In genomic region chr9:109910616-109911568, GRCh38 we compare ENCODE assay signal across 13 cellular contexts.
DNase-seq lines count a peak whose midpoint lies in the region; ATAC-seq, FAIRE-seq and TF ChIP-seq lines count a peak whose summit lies in the region.
"Had no signal": no experiment of that assay in that cellular context is flagged by ENCODE, and none has a peak within 500 bp of the region (broad histone marks: within the 10 kb centered on the region; RNA-seq: fewer than 3 reads in every experiment).

No MANE protein-coding gene starts in this region.

- no peak for FAIRE-seq in HepG2 (lab: Jason Lieb, UNC)
- no peak for FAIRE-seq in bronchial epithelial cell (lab: Jason Lieb, UNC)
- FAIRE-seq in urothelium cell line (lab: Jason Lieb, UNC) = no peak
- FAIRE-seq: GM18507 had no signal

- TF ChIP-seq CTCF in liver (IDR thresholded peaks at IDR 0.05; ENCODE audit: low read depth, low read length, missing input control) (no peak), HepG2 (CRISPR knock-in tag; IDR thresholded peaks at IDR 0.05) (no peak), bronchial epithelial cell (IDR thresholded peaks at IDR 0.05; ENCODE audit: insufficient read depth, low read length, severe bottlenecking) (no peak)

- H3K79me2 ChIP-seq in HepG2 (ENCODE audit: insufficient read depth, low read length) = no peaks in the 10 kb centered on the region

- no peaks in the 10 kb centered on the region for H3K27me3 ChIP-seq in liver (ENCODE audit: control insufficient read depth in 4 of 4, insufficient read depth in 4 of 4, low read length in 3 of 4)
- H3K27me3 ChIP-seq in HepG2 (ENCODE audit: control insufficient read depth in 1 of 2, insufficient read depth in 2 of 2, low read length in 2 of 2) = peaks cover 0 to 2% of the 10 kb centered on the region in 2 experiments; a peak in 1 of 5 replicates
- no peaks in the 10 kb centered on the region for H3K27me3 ChIP-seq in bronchial epithelial cell (ENCODE audit: control insufficient read depth, insufficient read depth, low read length)

- H3K9ac ChIP-seq in liver (ENCODE audit: low read depth in 1 of 2, low read length in 2 of 2) (no peak overlapping the region), HepG2 (ENCODE audit: insufficient read depth, low read depth, low read length) (no peak overlapping the region)
- H3K9ac ChIP-seq: KMS-11 had no signal

- DNase-seq in HepG2 (ENCODE audit: low spot score) (no peak), bronchial epithelial cell (ENCODE audit: low read depth) (peak; percentile 74), left kidney (ENCODE audit: low read depth, low spot score) (peak; percentile 31), urothelium cell line (ENCODE audit: low spot score) (peak; percentile 29), HuH-7.5 (ENCODE audit: low spot score) (no peak), NCI-H2227 treated with DMSO at 0.1 percent for 48 hours (lab: John Stamatoyannopoulos, UW) (no peak)
- no peak for DNase-seq in activated CD4-positive, alpha-beta T cell treated with anti-CD3 and anti-CD28 coated beads for 36 hours
- DNase-seq: activated CD4-positive, alpha-beta T cell treated with anti-CD3 and anti-CD28 coated beads, Interleukin-2, amount 10 ng/mL, durations not matched to agents 7 days and 5 days had no signal

- peak in 1 of 2 donors; percentile 12 for TF ChIP-seq RAD21 in liver (IDR thresholded peaks at IDR 0.05)
- TF ChIP-seq RAD21 in HepG2 (CRISPR knock-in tag; IDR thresholded peaks at IDR 0.05) = no peak

- peaks cover 0 to 2% (median 1%) of the 10 kb centered on the region in 4 donors for H3K36me3 ChIP-seq in liver (ENCODE audit: control insufficient read depth in 4 of 4, insufficient read depth in 3 of 4, low read depth in 1 of 4, low read length in 3 of 4)
- H3K36me3 ChIP-seq in HepG2 (replicated peaks in 1 of 2; ENCODE audit: control insufficient read depth in 1 of 2, insufficient read depth in 2 of 2, low read length in 2 of 2) = no peaks in the 10 kb centered on the region
- no peaks in the 10 kb centered on the region for H3K36me3 ChIP-seq in bronchial epithelial cell (ENCODE audit: control insufficient read depth, insufficient read depth, low read length)

- H3K27ac ChIP-seq in liver (ENCODE audit: low read depth in 1 of 2, low read length in 2 of 2) = peak overlapping the region; percentile 73
- no peak overlapping the region for H3K27ac ChIP-seq in HepG2 (ENCODE audit: extremely low read length, insufficient read depth, low read length)
- H3K27ac ChIP-seq: KMS-11 had no signal

- CTCF ChIA-PET in HepG2 (lab: Yijun Ruan, JAX; ENCODE audit: low intra/inter-chr PET ratio, low total read pairs) = no interaction called here
- CTCF ChIA-PET in activated CD4-positive, alpha-beta T cell treated with anti-CD3 and anti-CD28 coated beads for 36 hours (lab: Charles Lee) = interaction anchor here (0.6 to 1.1 kb wide), 2 partner anchors 42 to 118 kb away, joined by 3 read pairs; no protein-coding TSS in a partner anchor

- TF ChIP-seq EP300 in HepG2 (IDR thresholded peaks at IDR 0.05; ENCODE audit: low read depth in 2 of 2, low read length in 2 of 2) = no peak
- no peak for TF ChIP-seq EP300 in HepG2 (CRISPR knock-in tag; IDR thresholded peaks at IDR 0.05; ENCODE audit: borderline replicate concordance)

- BruUV-seq in HepG2 (replicated peaks; lab: Mats Ljungman, UMichigan) = no TSS peak

- intact Hi-C loops in HepG2 (cut with micrococcal nuclease; ENCODE audit: unreplicated experiment) = no loop called here
- intact Hi-C loops in activated CD4-positive, alpha-beta T cell treated with anti-CD3 and anti-CD28 coated beads for 36 hours (cut with DNase I, micrococcal nuclease) = no loop called here

- 76% methylated on average over 8 of the region's 8 CpGs for WGBS in liver
- 44% methylated on average over 8 of the region's 8 CpGs for WGBS in HepG2 (ENCODE audit: low lambda C conversion rate)

- H3K9me3 ChIP-seq in liver (ENCODE audit: control insufficient read depth in 4 of 4, low read length in 3 of 4) (no peaks in the 10 kb centered on the region), HepG2 (ENCODE audit: low read length) (no peaks in the 10 kb centered on the region)

- H3K27me3 Mint-ChIP-seq in activated CD4-positive, alpha-beta T cell treated with anti-CD3 and anti-CD28 coated beads for 36 hours = no peaks in the 10 kb centered on the region
- H3K27me3 Mint-ChIP-seq: activated CD4-positive, alpha-beta T cell treated with anti-CD3 and anti-CD28 coated beads, Interleukin-2, amount 10 ng/mL, durations not matched to agents 7 days and 5 days; B cell; central memory CD8-positive, alpha-beta T cell had no signal

- TF ChIP-seq POLR2A in HepG2 (IDR thresholded peaks at IDR 0.05; ENCODE audit: insufficient read depth in 1 of 2, low read depth in 2 of 2, low read length in 2 of 2) = no peak

- POLR2A ChIA-PET in HepG2 (lab: Yijun Ruan, JAX) = no interaction called here
- POLR2A ChIA-PET in activated CD4-positive, alpha-beta T cell treated with anti-CD3 and anti-CD28 coated beads for 36 hours (lab: Charles Lee) = interaction anchor here (0.6 kb wide), 1 partner anchor 336 kb away, joined by 4 read pairs; no protein-coding TSS in a partner anchor

- ATAC-seq in HepG2 = no peak
- ATAC-seq in activated CD4-positive, alpha-beta T cell treated with anti-CD3 and anti-CD28 coated beads for 36 hours = no peak

- H3K4me1 Mint-ChIP-seq in activated CD4-positive, alpha-beta T cell treated with anti-CD3 and anti-CD28 coated beads for 36 hours = peaks cover 10% of the 10 kb centered on the region
- H3K4me1 Mint-ChIP-seq: central memory CD8-positive, alpha-beta T cell had no signal

- no peak overlapping the region for H3K4me3 Mint-ChIP-seq in activated CD4-positive, alpha-beta T cell treated with anti-CD3 and anti-CD28 coated beads for 36 hours
- H3K4me3 Mint-ChIP-seq: activated CD4-positive, alpha-beta T cell treated with anti-CD3 and anti-CD28 coated beads, Interleukin-2, amount 10 ng/mL, durations not matched to agents 7 days and 5 days; B cell; central memory CD8-positive, alpha-beta T cell had no signal

- no peaks in the 10 kb centered on the region for H3K9me3 Mint-ChIP-seq in activated CD4-positive, alpha-beta T cell treated with anti-CD3 and anti-CD28 coated beads for 36 hours (ENCODE audit: low read depth)
- H3K9me3 Mint-ChIP-seq: activated CD4-positive, alpha-beta T cell treated with anti-CD3 and anti-CD28 coated beads, Interleukin-2, amount 10 ng/mL, durations not matched to agents 7 days and 5 days; central memory CD8-positive, alpha-beta T cell had no signal

- no peak overlapping the region for H2AFZ ChIP-seq in HepG2 (ENCODE audit: low read length)

- in situ Hi-C loops in HepG2 (cut with HindIII; ENCODE audit: extremely low pct_ligation_motif_present, low pct_unique_long_range_greater_than_20kb) = no loop called here

- no peaks in the 10 kb centered on the region for H3K36me3 Mint-ChIP-seq in activated CD4-positive, alpha-beta T cell treated with anti-CD3 and anti-CD28 coated beads for 36 hours (ENCODE audit: low read depth)

- H3K4me1 ChIP-seq in liver (ENCODE audit: control insufficient read depth in 4 of 4, insufficient read depth in 4 of 4, low read length in 3 of 4) (peaks cover 1 to 27% (median 11%) of the 10 kb centered on the region in 4 donors), HepG2 (ENCODE audit: insufficient read depth, low read length) (peaks cover 25% of the 10 kb centered on the region)

- H4K20me1 ChIP-seq in HepG2 (ENCODE audit: insufficient read depth, low read length) = no peaks in the 10 kb centered on the region

- H3K4me3 ChIP-seq in liver (ENCODE audit: low read depth in 1 of 3, low read length in 3 of 3) (no peak overlapping the region), HepG2 (replicated peaks in 1 of 3; ENCODE audit: insufficient read depth in 1 of 3, low read depth in 2 of 3, low read length in 3 of 3) (no peak overlapping the region), bronchial epithelial cell (ENCODE audit: low read depth, low read length) (no peak overlapping the region)

- H3K4me2 ChIP-seq in HepG2 (ENCODE audit: low read depth, low read length) = no peak overlapping the region
- H3K4me2 ChIP-seq: KMS-11 had no signal

- no peak overlapping the region for H3K27ac Mint-ChIP-seq in activated CD4-positive, alpha-beta T cell treated with anti-CD3 and anti-CD28 coated beads for 36 hours
- H3K27ac Mint-ChIP-seq: activated CD4-positive, alpha-beta T cell treated with anti-CD3 and anti-CD28 coated beads, Interleukin-2, amount 10 ng/mL, durations not matched to agents 7 days and 5 days; B cell had no signal

TF ChIP-seq in liver, 16 proteins besides CTCF, POLR2A, EP300 and RAD21 (continues in another document):
- TF ChIP-seq HNF4A (conservative IDR thresholded peaks at IDR 0.05) (peak in 1 of 2 donors; percentile 5), SP1 (IDR thresholded peaks at IDR 0.05) (peak; percentile 53), TAF1 (conservative IDR thresholded peaks at IDR 0.05) (no peak)

TF ChIP-seq in HepG2, 621 proteins besides CTCF, POLR2A, EP300 and RAD21:
- TF ChIP-seq KLF15 (CRISPR knock-in tag; IDR thresholded peaks at IDR 0.05; ENCODE audit: borderline replicate concordance) (no peak), ZNF10 (CRISPR knock-in tag; IDR thresholded peaks at IDR 0.05; ENCODE audit: borderline replicate concordance, low read depth) (no peak), HOXA3 (CRISPR knock-in tag; IDR thresholded peaks at IDR 0.05) (no peak), ZNF644 (CRISPR knock-in tag; IDR thresholded peaks at IDR 0.05; ENCODE audit: low read depth) (no peak)
- TF ChIP-seq, protein P1, sequence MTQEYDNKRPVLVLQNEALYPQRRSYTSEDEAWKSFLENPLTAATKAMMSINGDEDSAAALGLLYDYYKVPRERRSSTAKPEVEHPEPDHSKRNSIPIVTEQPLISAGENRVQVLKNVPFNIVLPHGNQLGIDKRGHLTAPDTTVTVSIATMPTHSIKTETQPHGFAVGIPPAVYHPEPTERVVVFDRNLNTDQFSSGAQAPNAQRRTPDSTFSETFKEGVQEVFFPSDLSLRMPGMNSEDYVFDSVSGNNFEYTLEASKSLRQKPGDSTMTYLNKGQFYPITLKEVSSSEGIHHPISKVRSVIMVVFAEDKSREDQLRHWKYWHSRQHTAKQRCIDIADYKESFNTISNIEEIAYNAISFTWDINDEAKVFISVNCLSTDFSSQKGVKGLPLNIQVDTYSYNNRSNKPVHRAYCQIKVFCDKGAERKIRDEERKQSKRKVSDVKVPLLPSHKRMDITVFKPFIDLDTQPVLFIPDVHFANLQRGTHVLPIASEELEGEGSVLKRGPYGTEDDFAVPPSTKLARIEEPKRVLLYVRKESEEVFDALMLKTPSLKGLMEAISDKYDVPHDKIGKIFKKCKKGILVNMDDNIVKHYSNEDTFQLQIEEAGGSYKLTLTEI (CRISPR knock-in tag; conservative IDR thresholded peaks at IDR 0.05) = no peak

Comparison
In these comparisons a context has a peak if more than half of its experiments do, and no peak if none do; other contexts are left out.
1. DNase-seq: peak in bronchial epithelial cell (single experiment), left kidney (single experiment) and urothelium cell line (single experiment); none in HepG2 (single experiment), HuH-7.5 (single experiment), NCI-H2227 treated with DMSO at 0.1 percent for 48 hours (single experiment) and activated CD4-positive, alpha-beta T cell treated with anti-CD3 and anti-CD28 coated beads for 36 hours (single experiment).